Comparison of ENCODE assay signal across 8 cellular contexts in the genomic region with DNA sequence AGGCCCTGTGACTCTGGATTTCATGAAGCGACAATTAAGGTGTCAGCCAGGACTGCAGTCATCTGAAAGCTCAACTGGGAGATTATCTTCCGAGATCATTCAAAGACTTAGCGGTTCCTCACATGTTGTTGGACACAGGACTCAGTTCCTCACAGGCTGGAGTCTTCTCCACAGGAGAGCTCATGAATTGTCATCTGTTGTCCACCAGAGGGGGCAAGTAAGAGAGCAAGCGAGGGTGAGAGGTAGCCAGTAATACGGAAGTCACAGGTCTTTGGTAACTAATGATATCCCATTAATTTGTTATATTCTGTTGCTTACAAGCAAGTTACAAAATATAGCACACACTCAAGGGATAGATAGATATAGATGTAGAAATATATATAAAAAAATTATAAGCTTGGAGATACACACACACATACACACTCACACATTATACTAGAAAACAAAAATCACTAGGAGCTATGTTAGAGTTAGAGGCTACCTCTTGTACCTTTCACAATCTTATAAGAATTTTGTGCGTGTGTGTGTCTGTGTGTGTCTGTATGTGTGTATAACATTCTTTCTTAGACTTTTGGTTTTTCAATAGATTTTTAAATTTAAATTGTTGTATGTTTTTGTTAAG.
A peak's percentile ranks its signal among the peaks of the same experiment; 100 is the strongest.
DNase-seq lines count a peak whose midpoint lies in the region; ATAC-seq and TF ChIP-seq lines count a peak whose summit lies in the region.

No MANE protein-coding gene starts in this region.

- intact Hi-C loops in Panc1 (cut with micrococcal nuclease; ENCODE audit: unreplicated experiment): no loop called here
- intact Hi-C loops in esophagus squamous epithelium (cut with DNase I): no loop called here

- CTCF ChIA-PET in Panc1 (lab: Charles Lee): interaction anchor here (0.6 to 0.7 kb wide), 3 partner anchors 11 to 328 kb away, joined by 3 to 4 read pairs (median 3); no protein-coding TSS in a partner anchor

- ATAC-seq in GM21381 (IDR thresholded peaks at IDR 0.05; ENCODE audit: unreplicated experiment) (peak; percentile 85), HG03565 (IDR thresholded peaks at IDR 0.05; ENCODE audit: unreplicated experiment) (peak; percentile 100), Panc1 (peak; percentile 93)

- BruUV-seq in Panc1 (replicated peaks; lab: Mats Ljungman, UMichigan): no TSS peak

- H3K36me3 ChIP-seq in Panc1 (ENCODE audit: control insufficient read depth, insufficient read depth, low read length) (no peaks in the 10 kb centered on the region), esophagus squamous epithelium (no peaks in the 10 kb centered on the region)

- no peaks in the 10 kb centered on the region for H3K4me1 ChIP-seq in Panc1 (ENCODE audit: control insufficient read depth, insufficient read depth, low read length)
- no peaks in the 10 kb centered on the region for H3K4me1 ChIP-seq in esophagus squamous epithelium

- no peaks in the 10 kb centered on the region for H3K27me3 ChIP-seq in Panc1 (ENCODE audit: control insufficient read depth, insufficient read depth, low read length)
- no peaks in the 10 kb centered on the region for H3K27me3 ChIP-seq in esophagus squamous epithelium

- peak; percentile 26 for DNase-seq in GDM1 (lab: John Stamatoyannopoulos, UW)
- DNase-seq in Panc1 (ENCODE audit: low read depth, low spot score): peak; percentile 12
- DNase-seq in fibroblast of the conjunctiva (ENCODE audit: low read depth): peak; percentile 14
- DNase-seq in esophagus squamous epithelium (lab: John Stamatoyannopoulos, UW): no peak
- no peak for DNase-seq in stimulated activated CD8-positive, alpha-beta memory T cell treated with anti-CD3 and anti-CD28 coated beads, Interleukin-4, amount 100 ng/mL, for 48 hours
- no peak for DNase-seq in germinal center (ENCODE audit: low spot score)

- H3K27ac ChIP-seq in Panc1 (ENCODE audit: low read length) (no peak overlapping the region), esophagus squamous epithelium (no peak overlapping the region)

- 43 to 50% methylated on average over 6 of the region's 6 CpGs for WGBS in esophagus squamous epithelium, 2 donors

- TF ChIP-seq CTCF in Panc1 (IDR thresholded peaks at IDR 0.05) (peak; percentile 77), esophagus squamous epithelium (IDR thresholded peaks at IDR 0.05) (peak in 2 of 6 experiments; percentile 15 to 37)

- in situ Hi-C loops in Panc1 (cut with HindIII; ENCODE audit: low pct_unique_long_range_greater_than_20kb, low sequenced_read_pairs): no loop called here

- POLR2A ChIA-PET in Panc1 (lab: Charles Lee): no interaction called here

- H3K4me3 ChIP-seq in Panc1 (ENCODE audit: low read depth in 2 of 2, low read length in 2 of 2): no peak overlapping the region
- H3K4me3 ChIP-seq in esophagus squamous epithelium: no peak overlapping the region

- no peak for TF ChIP-seq POLR2A in esophagus squamous epithelium (IDR thresholded peaks at IDR 0.05)

- H3K9me3 ChIP-seq in Panc1 (ENCODE audit: control insufficient read depth, insufficient read depth, low read depth, low read length) (no peaks in the 10 kb centered on the region), esophagus squamous epithelium (no peaks in the 10 kb centered on the region)

Comparison
In these comparisons a context has a peak if more than half of its experiments do, and no peak if none do; other contexts are left out.
1. DNase-seq: peak in GDM1 (single experiment), Panc1 (single experiment) and fibroblast of the conjunctiva (single experiment); none in esophagus squamous epithelium (single experiment), stimulated activated CD8-positive, alpha-beta memory T cell treated with anti-CD3 and anti-CD28 coated beads, Interleukin-4, amount 100 ng/mL, for 48 hours (single experiment) and germinal center (single experiment).
2. Peak in every context shown above with its lines, with median percentiles within 50 percentile points of each other: ATAC-seq.